8 cellular contexts compared by ENCODE assay signal in genomic region chr7:12771378-12771877, GRCh38.
DNase-seq lines count a peak whose midpoint lies in the region; ATAC-seq, FAIRE-seq and TF ChIP-seq lines count a peak whose summit lies in the region.

No MANE protein-coding gene starts in this region.

- no peaks in the 10 kb centered on the region for H3K9me2 ChIP-seq in MM.1S (replicated peaks; ENCODE audit: insufficient read depth, low read length)

- TF ChIP-seq CTCF in foreskin keratinocyte (conservative IDR thresholded peaks at IDR 0.05) = no peak
- TF ChIP-seq CTCF in D721Med (IDR thresholded peaks at IDR 0.05; ENCODE audit: insufficient read depth, missing control alignments) = no peak
- TF ChIP-seq CTCF in MM.1S (IDR thresholded peaks at IDR 0.05; ENCODE audit: low read length) = no peak

- H2AFZ ChIP-seq in MM.1S (ENCODE audit: low read length) = no peak overlapping the region

- no peaks in the 10 kb centered on the region for H4K20me1 ChIP-seq in MM.1S (ENCODE audit: insufficient read depth, low read length)

- H3K4me1 ChIP-seq in foreskin keratinocyte = no peaks in the 10 kb centered on the region
- no peaks in the 10 kb centered on the region for H3K4me1 ChIP-seq in MM.1S (ENCODE audit: low read length)

- no peak overlapping the region for H3K4me3 ChIP-seq in MM.1S (ENCODE audit: low read length)

- no peak overlapping the region for H3K4me2 ChIP-seq in MM.1S (ENCODE audit: low read depth, low read length)

- H3K27ac ChIP-seq in foreskin keratinocyte = no peak overlapping the region
- no peak overlapping the region for H3K27ac ChIP-seq in MM.1S (ENCODE audit: low read length)

- H3K9me3 ChIP-seq in MM.1S (replicated peaks; ENCODE audit: insufficient read depth, low read length) = no peaks in the 10 kb centered on the region

- H3K27me3 ChIP-seq in foreskin keratinocyte (no peaks in the 10 kb centered on the region), MM.1S (replicated peaks; ENCODE audit: insufficient read depth, low read length) (no peaks in the 10 kb centered on the region)

- no peak for FAIRE-seq in D721Med (lab: Jason Lieb, UNC)

- DNase-seq in HCEC 1CT (peak; percentile 48), NCI-H748 (lab: John Stamatoyannopoulos, UW; ENCODE audit: unreplicated experiment) (peak; percentile 95), foreskin keratinocyte (peak in 1 of 2 donors; percentile 15), renal cortical epithelial cell (ENCODE audit: low read depth) (peak; percentile 43), D721Med (ENCODE audit: insufficient read length, low spot score) (no peak), MM.1S (no peak), HPDE6-E6E7 (ENCODE audit: extremely low spot score) (no peak)

- no peaks in the 10 kb centered on the region for H3K79me2 ChIP-seq in MM.1S (ENCODE audit: low read length)

- no peaks in the 10 kb centered on the region for H3F3A ChIP-seq in MM.1S (ENCODE audit: insufficient read depth, low read length)

- H3K9ac ChIP-seq in MM.1S (ENCODE audit: low read length) = no peak overlapping the region

- H3K36me3 ChIP-seq in MM.1S (replicated peaks; ENCODE audit: insufficient read depth, low read length) = no peaks in the 10 kb centered on the region

- ATAC-seq in foreskin keratinocyte = peak; percentile 45
- ATAC-seq in HG03135 (IDR thresholded peaks at IDR 0.05; ENCODE audit: unreplicated experiment) = no peak

Comparison
In these comparisons a context has a peak if more than half of its experiments do, and no peak if none do; other contexts are left out.
1. DNase-seq: peak in HCEC 1CT (single experiment), NCI-H748 (single experiment) and renal cortical epithelial cell (single experiment); none in D721Med (single experiment), MM.1S (single experiment) and HPDE6-E6E7 (single experiment).